Comparison of ENCODE assay signal across 34 cellular contexts in genomic region chr20:14897608-14898007, GRCh38.
DNase-seq lines count a peak whose midpoint lies in the region; ATAC-seq, FAIRE-seq and TF ChIP-seq lines count a peak whose summit lies in the region.
"Had no signal": no experiment of that assay in that cellular context is flagged by ENCODE, and none has a peak within 500 bp of the region (broad histone marks: within the 10 kb centered on the region; RNA-seq: fewer than 3 reads in every experiment).

No MANE protein-coding gene starts in this region.

- H3K36me3 Mint-ChIP-seq in MCF 10A (ENCODE audit: insufficient read depth, unreplicated experiment) (no peaks in the 10 kb centered on the region), astrocyte (ENCODE audit: low read depth, unreplicated experiment) (no peaks in the 10 kb centered on the region)
- H3K36me3 Mint-ChIP-seq: CD14-positive monocyte; CD4-positive, alpha-beta memory T cell; CD4-positive, CD25-positive, alpha-beta regulatory T cell; CD8-positive, alpha-beta T cell had no signal

- H3K4me1 ChIP-seq in mammary epithelial cell (ENCODE audit: insufficient read depth, low read length) (no peaks in the 10 kb centered on the region), HepG2 (ENCODE audit: insufficient read depth, low read length) (no peaks in the 10 kb centered on the region), right lobe of liver (no peaks in the 10 kb centered on the region), astrocyte (ENCODE audit: insufficient read depth, low read length) (no peaks in the 10 kb centered on the region), sigmoid colon (no peaks in the 10 kb centered on the region)
- H3K4me1 ChIP-seq: A549, BLaER1, Caco-2 had no signal

- TF ChIP-seq POLR2A in HepG2 (IDR thresholded peaks at IDR 0.05; ENCODE audit: insufficient read depth in 1 of 2, low read depth in 2 of 2, low read length in 2 of 2), result no peak
- no peak for TF ChIP-seq POLR2A in right lobe of liver (IDR thresholded peaks at IDR 0.05)
- TF ChIP-seq POLR2A in sigmoid colon (IDR thresholded peaks at IDR 0.05), result no peak

- H3K27me3 Mint-ChIP-seq in MCF 10A (ENCODE audit: insufficient read depth, unreplicated experiment), result no peaks in the 10 kb centered on the region
- H3K27me3 Mint-ChIP-seq in astrocyte (ENCODE audit: low read depth, unreplicated experiment), result no peaks in the 10 kb centered on the region
- H3K27me3 Mint-ChIP-seq: CD4-positive, alpha-beta memory T cell; CD4-positive, alpha-beta T cell; CD4-positive, CD25-positive, alpha-beta regulatory T cell; CD8-positive, alpha-beta memory T cell had no signal

- H3K4me2 ChIP-seq in mammary epithelial cell (ENCODE audit: insufficient read depth, low read depth, low read length) (no peak overlapping the region), HepG2 (ENCODE audit: low read depth, low read length) (no peak overlapping the region), astrocyte (ENCODE audit: low read length) (no peak overlapping the region)
- H3K4me2 ChIP-seq: A549; BLaER1; BLaER1 treated with 17β-estradiol and CSF1 and Interleukin-3, amounts not matched to agents 10 nM and 100 nM had no signal

- ATAC-seq in HepG2 (no peak), right lobe of liver (no peak)
- ATAC-seq: A549; CD8-positive, alpha-beta T cell had no signal

- WGBS in mammary epithelial cell (ENCODE audit: low coverage, missing lambda C conversion rate), result 94% methylated on average over 1 of the region's 1 CpG
- WGBS in HepG2 (ENCODE audit: low lambda C conversion rate), result 0% methylated on average over 1 of the region's 1 CpG
- WGBS in right lobe of liver (ENCODE audit: insufficient coverage, low coverage, low lambda C conversion rate, missing lambda C conversion rate), result 89% methylated on average over 1 of the region's 1 CpG
- WGBS in sigmoid colon, 2 donors, result 84 to 87% methylated on average over 1 of the region's 1 CpG

- H3K4me3 Mint-ChIP-seq in MCF 10A (ENCODE audit: unreplicated experiment), result no peak overlapping the region
- no peak overlapping the region for H3K4me3 Mint-ChIP-seq in astrocyte (ENCODE audit: unreplicated experiment)
- H3K4me3 Mint-ChIP-seq: B cell; CD14-positive monocyte; CD4-positive, alpha-beta memory T cell; CD4-positive, alpha-beta T cell; CD4-positive, CD25-positive, alpha-beta regulatory T cell; CD8-positive, alpha-beta memory T cell; CD8-positive, alpha-beta T cell had no signal

- TF ChIP-seq EP300 in HepG2 (IDR thresholded peaks at IDR 0.05; ENCODE audit: low read depth in 2 of 2, low read length in 2 of 2), result no peak
- TF ChIP-seq EP300 in HepG2 (CRISPR knock-in tag; IDR thresholded peaks at IDR 0.05; ENCODE audit: borderline replicate concordance), result no peak
- TF ChIP-seq EP300 in sigmoid colon (IDR thresholded peaks at IDR 0.05), result no peak

- CTCF ChIA-PET in MCF 10A (lab: Yijun Ruan, JAX), result interaction anchor here (0.7 to 1.2 kb wide), 2 partner anchors 20 to 907 kb away, joined by 3 to 5 read pairs; no protein-coding TSS in a partner anchor
- CTCF ChIA-PET in mammary epithelial cell (lab: Charles Lee; ENCODE audit: low non-redundant PET), result no interaction called here
- CTCF ChIA-PET in HepG2 (lab: Yijun Ruan, JAX; ENCODE audit: low intra/inter-chr PET ratio, low total read pairs), result no interaction called here

- no peak overlapping the region for H3K4me3 ChIP-seq in mammary epithelial cell (replicated peaks in 1 of 3; ENCODE audit: insufficient read depth in 1 of 3, low read depth in 2 of 3, low read length in 3 of 3)
- no peak overlapping the region for H3K4me3 ChIP-seq in HepG2 (replicated peaks in 1 of 3; ENCODE audit: insufficient read depth in 1 of 3, low read depth in 2 of 3, low read length in 3 of 3)
- H3K4me3 ChIP-seq in right lobe of liver, result no peak overlapping the region
- no peak overlapping the region for H3K4me3 ChIP-seq in astrocyte (ENCODE audit: insufficient read depth, low read depth, low read length)
- no peak overlapping the region for H3K4me3 ChIP-seq in sigmoid colon
- H3K4me3 ChIP-seq: A549; BLaER1; BLaER1 treated with 17β-estradiol and CSF1 and Interleukin-3, amounts not matched to agents 10 nM and 100 nM had no signal

- H3K9ac ChIP-seq in mammary epithelial cell (ENCODE audit: insufficient read depth, low read length) (no peak overlapping the region), HepG2 (ENCODE audit: insufficient read depth, low read depth, low read length) (no peak overlapping the region), astrocyte (ENCODE audit: low read length) (no peak overlapping the region)
- H3K9ac ChIP-seq: BLaER1; BLaER1 treated with 17β-estradiol and CSF1 and Interleukin-3, amounts not matched to agents 10 nM and 100 nM had no signal

- BruUV-seq in MCF 10A (replicated peaks; lab: Mats Ljungman, UMichigan) (no TSS peak), mammary epithelial cell (replicated peaks; lab: Mats Ljungman, UMichigan) (no TSS peak), HepG2 (replicated peaks; lab: Mats Ljungman, UMichigan) (no TSS peak)

- in situ Hi-C loops in mammary epithelial cell (cut with MboI; ENCODE audit: low sequenced_read_pairs in 2 of 2) (loop anchor here in 1 of 2 donors (25.0 kb wide), 1 partner anchor 560 kb away; the partner anchor contains the start of gene FLRT3), HepG2 (cut with HindIII; ENCODE audit: extremely low pct_ligation_motif_present, low pct_unique_long_range_greater_than_20kb) (no loop called here)

- H3K27me3 ChIP-seq in mammary epithelial cell (ENCODE audit: insufficient read depth, low read length) (no peaks in the 10 kb centered on the region), HepG2 (ENCODE audit: control insufficient read depth in 1 of 2, insufficient read depth in 2 of 2, low read length in 2 of 2) (no peaks in the 10 kb centered on the region), right lobe of liver (no peaks in the 10 kb centered on the region), astrocyte (ENCODE audit: insufficient read depth, low read length) (no peaks in the 10 kb centered on the region), sigmoid colon (no peaks in the 10 kb centered on the region)
- H3K27me3 ChIP-seq: BE2C, BLaER1 had no signal

- no peak for FAIRE-seq in HepG2 (lab: Jason Lieb, UNC)
- peak; percentile 39 for FAIRE-seq in astrocyte (lab: Jason Lieb, UNC)
- FAIRE-seq: A549, D721Med had no signal

- TF ChIP-seq CTCF in MCF 10A (IDR thresholded peaks at IDR 0.05; ENCODE audit: unreplicated experiment), result no peak
- no peak for TF ChIP-seq CTCF in mammary epithelial cell (conservative IDR thresholded peaks at IDR 0.05 in 1 of 2, IDR thresholded peaks at IDR 0.05 in 1 of 2; ENCODE audit: extremely low read depth in 1 of 2, insufficient read depth in 1 of 2, low read depth in 1 of 2, low read length in 2 of 2)
- TF ChIP-seq CTCF in HepG2 (CRISPR knock-in tag; IDR thresholded peaks at IDR 0.05), result no peak
- TF ChIP-seq CTCF in right lobe of liver (IDR thresholded peaks at IDR 0.05), result no peak
- no peak for TF ChIP-seq CTCF in astrocyte (IDR thresholded peaks at IDR 0.05; ENCODE audit: insufficient read depth, low read depth, low read length)
- TF ChIP-seq CTCF in sigmoid colon (IDR thresholded peaks at IDR 0.05), result no peak

- POLR2A ChIA-PET in MCF 10A (lab: Yijun Ruan, JAX), result no interaction called here
- POLR2A ChIA-PET in HepG2 (lab: Yijun Ruan, JAX), result no interaction called here

- peaks cover 7% of the 10 kb centered on the region for H3K9me3 Mint-ChIP-seq in MCF 10A (ENCODE audit: unreplicated experiment)
- H3K9me3 Mint-ChIP-seq in astrocyte (ENCODE audit: unreplicated experiment), result no peaks in the 10 kb centered on the region

- H3K27ac ChIP-seq in mammary epithelial cell (ENCODE audit: insufficient read depth, low read depth, low read length) (no peak overlapping the region), HepG2 (ENCODE audit: extremely low read length, insufficient read depth, low read length) (no peak overlapping the region), right lobe of liver (no peak overlapping the region), astrocyte (ENCODE audit: low read depth, low read length) (no peak overlapping the region), sigmoid colon (no peak overlapping the region)
- H3K27ac ChIP-seq: 22Rv1; A549; BLaER1; BLaER1 treated with 17β-estradiol and CSF1 and Interleukin-3, amounts not matched to agents 10 nM and 100 nM; C4-2B had no signal

- TF ChIP-seq RAD21 in HepG2 (CRISPR knock-in tag; IDR thresholded peaks at IDR 0.05), result no peak

- intact Hi-C loops in MCF 10A (cut with micrococcal nuclease), result no loop called here
- intact Hi-C loops in mammary epithelial cell (cut with micrococcal nuclease), result no loop called here
- intact Hi-C loops in HepG2 (cut with micrococcal nuclease; ENCODE audit: unreplicated experiment), result no loop called here
- intact Hi-C loops in right lobe of liver (cut with DNase I), result no loop called here
- intact Hi-C loops in sigmoid colon (cut with DNase I), result no loop called here

- H3K9me3 ChIP-seq in mammary epithelial cell (replicated peaks; ENCODE audit: insufficient read depth, low read length) (no peaks in the 10 kb centered on the region), HepG2 (ENCODE audit: low read length) (0 out of 2 replicates have a peak, but pooled peaks cover 3% of the 10 kb centered on the region), right lobe of liver (no peaks in the 10 kb centered on the region), astrocyte (ENCODE audit: insufficient read depth, low read depth, low read length) (no peaks in the 10 kb centered on the region), sigmoid colon (no peaks in the 10 kb centered on the region)
- H3K9me3 ChIP-seq: A549, BLaER1, Caco-2 had no signal

- no peak overlapping the region for H2AFZ ChIP-seq in mammary epithelial cell (ENCODE audit: low read depth, low read length)
- no peak overlapping the region for H2AFZ ChIP-seq in HepG2 (ENCODE audit: low read length)
- H2AFZ ChIP-seq in astrocyte (ENCODE audit: low read depth, low read length), result no peak overlapping the region

- H3K27ac Mint-ChIP-seq in MCF 10A (ENCODE audit: low read depth, unreplicated experiment) (peak overlapping the region; percentile 67), astrocyte (ENCODE audit: unreplicated experiment) (no peak overlapping the region)
- H3K27ac Mint-ChIP-seq: B cell; CD14-positive monocyte; CD4-positive, alpha-beta memory T cell; CD4-positive, alpha-beta T cell; CD4-positive, CD25-positive, alpha-beta regulatory T cell; CD8-positive, alpha-beta memory T cell; CD8-positive, alpha-beta T cell had no signal

- dilution Hi-C loops in mammary epithelial cell (cut with HindIII; ENCODE audit: low sequenced_read_pairs), result no loop called here

- DNase-seq in MCF 10A (ENCODE audit: unreplicated experiment) (no peak), mammary epithelial cell (no peak), HepG2 (ENCODE audit: low spot score) (no peak), right lobe of liver (no peak), astrocyte (ENCODE audit: low read depth) (no peak), sigmoid colon (no peak)
- DNase-seq: 8988T; ACHN; AML-193; BE2C; C1 segment of cervical spinal cord; Caco-2; Calu3; CD4-positive, alpha-beta memory T cell; CD4-positive, alpha-beta T cell; CD4-positive, CD25-positive, alpha-beta regulatory T cell; CD8-positive, alpha-beta memory T cell; CD8-positive, alpha-beta T cell; COR-L47; DMS 273 treated with DMSO at 0.1 percent for 48 hours; DMS153; DMS53; DMS79; DMS79 treated with DMSO at 0.1 percent for 48 hours; DND-41; EL had no signal

- H3K79me2 ChIP-seq in mammary epithelial cell (ENCODE audit: insufficient read depth, low read length) (no peaks in the 10 kb centered on the region), HepG2 (ENCODE audit: insufficient read depth, low read length) (no peaks in the 10 kb centered on the region), astrocyte (ENCODE audit: insufficient read depth, low read length) (no peaks in the 10 kb centered on the region)

- no peaks in the 10 kb centered on the region for H4K20me1 ChIP-seq in mammary epithelial cell (ENCODE audit: insufficient read depth, low read length)
- no peaks in the 10 kb centered on the region for H4K20me1 ChIP-seq in HepG2 (ENCODE audit: insufficient read depth, low read length)
- H4K20me1 ChIP-seq in astrocyte (ENCODE audit: insufficient read depth, low read length), result no peaks in the 10 kb centered on the region
- H4K20me1 ChIP-seq: BLaER1; BLaER1 treated with 17β-estradiol and CSF1 and Interleukin-3, amounts not matched to agents 10 nM and 100 nM had no signal

- no peaks in the 10 kb centered on the region for H3K36me3 ChIP-seq in mammary epithelial cell (ENCODE audit: insufficient read depth, low read length)
- H3K36me3 ChIP-seq in HepG2 (replicated peaks in 1 of 2; ENCODE audit: control insufficient read depth in 1 of 2, insufficient read depth in 2 of 2, low read length in 2 of 2), result no peaks in the 10 kb centered on the region
- no peaks in the 10 kb centered on the region for H3K36me3 ChIP-seq in right lobe of liver
- H3K36me3 ChIP-seq in astrocyte (ENCODE audit: insufficient read depth, low read length), result no peaks in the 10 kb centered on the region
- H3K36me3 ChIP-seq in sigmoid colon, result no peaks in the 10 kb centered on the region
- H3K36me3 ChIP-seq: BE2C; BLaER1; BLaER1 treated with 17β-estradiol and CSF1 and Interleukin-3, amounts not matched to agents 10 nM and 100 nM had no signal

- H3K4me1 Mint-ChIP-seq in MCF 10A (ENCODE audit: insufficient read depth, unreplicated experiment) (no peaks in the 10 kb centered on the region), astrocyte (ENCODE audit: low read depth, unreplicated experiment) (peaks cover 6% of the 10 kb centered on the region)
- H3K4me1 Mint-ChIP-seq: B cell; CD4-positive, alpha-beta memory T cell; CD8-positive, alpha-beta memory T cell had no signal
